ENCODE assay signal across 10 cellular contexts in the genomic region with DNA sequence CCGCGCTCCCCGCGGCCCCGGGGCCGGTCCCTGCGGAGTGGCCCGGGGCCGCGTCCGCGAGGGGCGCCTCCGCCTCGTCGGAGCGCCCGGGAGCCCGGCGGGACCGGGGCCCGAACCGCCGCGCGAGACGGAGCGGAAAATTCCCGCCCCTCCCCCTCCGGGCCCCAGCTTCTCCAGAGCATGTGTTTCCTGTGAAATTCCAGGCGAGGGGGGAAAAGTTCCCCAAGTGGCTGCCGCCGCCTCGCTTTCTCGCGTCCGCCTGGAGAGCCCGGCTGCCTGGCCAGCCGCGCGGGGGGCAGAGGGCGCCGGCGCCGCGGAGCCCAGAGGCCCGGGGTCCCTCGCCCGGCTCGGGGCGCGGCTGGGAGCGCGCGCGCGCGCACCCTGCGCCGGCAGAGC. TPM values are rescaled to one million over a fixed set of nuclear protein-coding genes. Genes with fewer than 3 reads are reported as not detected.
A peak's percentile ranks its signal among the peaks of the same experiment; 100 is the strongest.
DNase-seq lines count a peak whose midpoint lies in the region; ATAC-seq and TF ChIP-seq lines count a peak whose summit lies in the region.
"Had no signal": no experiment of that assay in that cellular context is flagged by ENCODE, and none has a peak within 500 bp of the region (broad histone marks: within the 10 kb centered on the region; RNA-seq: fewer than 3 reads in every experiment).

No MANE protein-coding gene starts in this region.

- peaks cover 15% of the 10 kb centered on the region for H3K4me1 Mint-ChIP-seq in activated CD4-positive, alpha-beta memory T cell treated with anti-CD3 and anti-CD28 coated beads for 36 hours (ENCODE audit: low read depth)

- H3K9me3 ChIP-seq in BE2C (no peaks in the 10 kb centered on the region; the same call in 1 of the 2 replicates), osteoblast (ENCODE audit: low read depth, low read length) (no peaks in the 10 kb centered on the region)

- no peak overlapping the region for H2AFZ ChIP-seq in osteoblast (ENCODE audit: low read length)

- peak overlapping the region; percentile 85 for H3K4me2 ChIP-seq in osteoblast (ENCODE audit: insufficient read depth, low read length)

- H3K4me3 ChIP-seq in BE2C (ENCODE audit: low read depth, low read length) (peak overlapping the region; percentile 41), fibroblast of mammary gland (ENCODE audit: control insufficient read depth, low read depth, low read length) (peak overlapping the region; percentile 63), osteoblast (ENCODE audit: insufficient read depth, low read length) (peak overlapping the region; percentile 86)

- peak overlapping the region; percentile 47 for H3K27ac ChIP-seq in osteoblast (ENCODE audit: low read depth, low read length)

- ATAC-seq in HG03196 (IDR thresholded peaks at IDR 0.05; ENCODE audit: unreplicated experiment) = no peak
- no peak for ATAC-seq in GM18873 (IDR thresholded peaks at IDR 0.05; ENCODE audit: low FRiP score, unreplicated experiment)

- H3K36me3 Mint-ChIP-seq in activated CD4-positive, alpha-beta memory T cell treated with anti-CD3 and anti-CD28 coated beads for 36 hours = no peaks in the 10 kb centered on the region

- CTCF ChIA-PET in activated CD4-positive, alpha-beta memory T cell treated with anti-CD3 and anti-CD28 coated beads for 36 hours (lab: Charles Lee) = no interaction called here

- POLR2A ChIA-PET in activated CD4-positive, alpha-beta memory T cell treated with anti-CD3 and anti-CD28 coated beads for 36 hours (lab: Charles Lee) = no interaction called here

- H3K9me3 Mint-ChIP-seq in activated CD4-positive, alpha-beta memory T cell treated with anti-CD3 and anti-CD28 coated beads for 36 hours = no peaks in the 10 kb centered on the region

- peaks cover 52% of the 10 kb centered on the region for H3K79me2 ChIP-seq in osteoblast (ENCODE audit: insufficient read depth, low read length)

- peaks cover 62% of the 10 kb centered on the region for H3K27me3 Mint-ChIP-seq in activated CD4-positive, alpha-beta memory T cell treated with anti-CD3 and anti-CD28 coated beads for 36 hours

- H3K4me3 Mint-ChIP-seq in activated CD4-positive, alpha-beta memory T cell treated with anti-CD3 and anti-CD28 coated beads for 36 hours = no peak overlapping the region

- TF ChIP-seq CTCF in BE2C (IDR thresholded peaks at IDR 0.05; ENCODE audit: low read depth, low read length) = no peak
- no peak for TF ChIP-seq CTCF in fibroblast of mammary gland (conservative IDR thresholded peaks at IDR 0.05; ENCODE audit: control insufficient read depth, insufficient read depth, low read depth, low read length)
- TF ChIP-seq CTCF in osteoblast (IDR thresholded peaks at IDR 0.05; ENCODE audit: extremely low read depth, low read depth, low read length) = no peak

- intact Hi-C loops in activated CD4-positive, alpha-beta memory T cell treated with anti-CD3 and anti-CD28 coated beads for 36 hours (cut with micrococcal nuclease) = no loop called here

- H3K4me1 ChIP-seq in BE2C (no peaks in the 10 kb centered on the region), osteoblast (ENCODE audit: insufficient read depth, low read length) (peaks cover 27% of the 10 kb centered on the region)

- DNase-seq in BE2C = no peak
- peak; percentile 77 for DNase-seq in NCI-H2171 (lab: John Stamatoyannopoulos, UW)
- peak; percentile 33 for DNase-seq in fibroblast of mammary gland (ENCODE audit: low read depth)
- DNase-seq in osteoblast (ENCODE audit: insufficient read length, low spot score, missing footprints) = peak; percentile 95
- no peak for DNase-seq in activated CD4-positive, alpha-beta memory T cell treated with anti-CD3 and anti-CD28 coated beads for 36 hours
- no peak for DNase-seq in GM19240 (ENCODE audit: insufficient read length, low spot score)
- DNase-seq: activated naive CD4-positive, alpha-beta T cell treated with anti-CD3 and anti-CD28 coated beads, Interleukin-2, amount 50 U/mL, for 16 hours had no signal

- H3K27me3 ChIP-seq in BE2C (peaks cover 84% of the 10 kb centered on the region), osteoblast (ENCODE audit: insufficient read depth, low read length) (no peaks in the 10 kb centered on the region)

- no peaks in the 10 kb centered on the region for H3K36me3 ChIP-seq in BE2C
- no peaks in the 10 kb centered on the region for H3K36me3 ChIP-seq in osteoblast (ENCODE audit: insufficient read depth, low read length)

- peaks cover 35% of the 10 kb centered on the region for H4K20me1 ChIP-seq in osteoblast (ENCODE audit: insufficient read depth, low read length)

- no peak overlapping the region for H3K27ac Mint-ChIP-seq in activated CD4-positive, alpha-beta memory T cell treated with anti-CD3 and anti-CD28 coated beads for 36 hours

RNA-seq across cellular contexts. Expression of a gene that starts 0.9 kb away (rescaled TPM):
- polyA plus RNA-seq in BE2C (2012; ENCODE audit: insufficient read depth, insufficient read length, low read depth) = not detected
- total RNA-seq in osteoblast = 19.2 and 22.4 TPM in 2 replicates
- under 1 TPM; 0.07 to 0.12 TPM for total RNA-seq in activated CD4-positive, alpha-beta memory T cell treated with anti-CD3 and anti-CD28 coated beads for 36 hours
- polyA plus RNA-seq: keratinocyte had no signal

RNA-seq across cellular contexts. Expression of a gene that starts 49.4 kb away (rescaled TPM):
- 12.6 TPM for polyA plus RNA-seq in BE2C (2012; ENCODE audit: insufficient read depth, insufficient read length, low read depth)
- 13.0 and 15.3 TPM in 2 replicates for total RNA-seq in osteoblast
- 10 to 100 TPM; 13.1 to 13.4 TPM for total RNA-seq in activated CD4-positive, alpha-beta memory T cell treated with anti-CD3 and anti-CD28 coated beads for 36 hours

Comparison
In these comparisons a context has a peak if more than half of its experiments do, and no peak if none do; other contexts are left out.
1. DNase-seq: peak in NCI-H2171 (single experiment), fibroblast of mammary gland (single experiment) and osteoblast (single experiment); none in BE2C (single experiment), activated CD4-positive, alpha-beta memory T cell treated with anti-CD3 and anti-CD28 coated beads for 36 hours (single experiment) and GM19240 (single experiment).
2. RNA of a gene that starts 0.9 kb away (total RNA-seq): 19.2 to 22.4 TPM in osteoblast; 0.07 to 0.12 TPM in activated CD4-positive, alpha-beta memory T cell treated with anti-CD3 and anti-CD28 coated beads for 36 hours; every median in the first group is over 10 times any median in the second.
3. Peak in every context shown above with its lines, with median percentiles within 50 percentile points of each other: H3K4me3 ChIP-seq.